Comparison of ENCODE assay signal across 8 cellular contexts in genomic region chr11:134036484-134037092, GRCh38. TPM values are rescaled to one million over a fixed set of nuclear protein-coding genes. Genes with fewer than 3 reads are reported as not detected.
DNase-seq lines count a peak whose midpoint lies in the region; ATAC-seq and TF ChIP-seq lines count a peak whose summit lies in the region.

No MANE protein-coding gene starts in this region.

- peak overlapping the region; percentile 58 for H3K27ac ChIP-seq in RWPE1

- ATAC-seq in left lobe of liver = no peak

- CTCF ChIA-PET in RWPE1 (lab: Yijun Ruan, JAX) = interaction anchor here (0.6 to 2.4 kb wide), 2 partner anchors 108 to 373 kb away, joined by 3 to 9 read pairs; no protein-coding TSS in a partner anchor

- TF ChIP-seq CTCF in RWPE1 (conservative IDR thresholded peaks at IDR 0.05; ENCODE audit: low read depth) (no peak), epithelial cell of esophagus (IDR thresholded peaks at IDR 0.05; ENCODE audit: insufficient read depth, low read depth, low read length, missing control alignments) (no peak)

- H3K27me3 ChIP-seq in neuron (ENCODE audit: insufficient read depth, low read length) = peaks cover 11% of the 10 kb centered on the region

- H3K4me3 ChIP-seq in epithelial cell of esophagus (ENCODE audit: low read length) (peak overlapping the region; percentile 45), neuron (ENCODE audit: low read length) (peak overlapping the region; percentile 51)

- peak overlapping the region; percentile 95 for H2AFZ ChIP-seq in neuron (ENCODE audit: low read depth, low read length)

- no peaks in the 10 kb centered on the region for H3K9me3 ChIP-seq in neuron (ENCODE audit: low read length)

- peak; percentile 8 for DNase-seq in CD1c-positive myeloid dendritic cell (ENCODE audit: extremely low spot score)
- no peak for DNase-seq in RWPE1 (ENCODE audit: low spot score)
- no peak for DNase-seq in epithelial cell of esophagus (ENCODE audit: low read depth)
- DNase-seq in left lobe of liver (ENCODE audit: low spot score) = no peak
- DNase-seq in NCI-H2227 treated with DMSO at 0.1 percent for 48 hours (lab: John Stamatoyannopoulos, UW) = no peak
- DNase-seq in occipital lobe (lab: John Stamatoyannopoulos, UW) = no peak
- DNase-seq in NCI-H2107 treated with DMSO at 0.1 percent for 48 hours (lab: John Stamatoyannopoulos, UW; ENCODE audit: unreplicated experiment) = no peak

- no peaks in the 10 kb centered on the region for H3K36me3 ChIP-seq in neuron (ENCODE audit: insufficient read depth, low read length)

- H3K4me1 ChIP-seq in neuron (ENCODE audit: insufficient read depth, low read length) = peaks cover 42% of the 10 kb centered on the region

- POLR2A ChIA-PET in RWPE1 (lab: Yijun Ruan, JAX; ENCODE audit: low non-redundant PET) = no interaction called here

RNA-seq across cellular contexts. Expression of gene JAM3, which starts 32.3 kb away (rescaled TPM):
- total RNA-seq in left lobe of liver (0.75 TPM), occipital lobe (41.8 TPM)

Comparison
In these comparisons a context has a peak if more than half of its experiments do, and no peak if none do; other contexts are left out.
1. RNA of gene JAM3, which starts 32.3 kb away (total RNA-seq): 41.8 TPM in occipital lobe (single experiment); 0.75 TPM in left lobe of liver (single experiment); every median in the first group is over 10 times any median in the second.